Comparison of ENCODE assay signal across 33 cellular contexts in genomic region chr10:26022831-26023230, GRCh38.
DNase-seq lines count a peak whose midpoint lies in the region; ATAC-seq, FAIRE-seq and TF ChIP-seq lines count a peak whose summit lies in the region.
"Had no signal": no experiment of that assay in that cellular context is flagged by ENCODE, and none has a peak within 500 bp of the region (broad histone marks: within the 10 kb centered on the region; RNA-seq: fewer than 3 reads in every experiment).

No MANE protein-coding gene starts in this region.

- H3K4me1 Mint-ChIP-seq in GM23338: peaks cover 40% of the 10 kb centered on the region
- H3K4me1 Mint-ChIP-seq: B cell; CD14-positive monocyte; CD4-positive, alpha-beta memory T cell; CD4-positive, CD25-positive, alpha-beta regulatory T cell; CD8-positive, alpha-beta memory T cell had no signal

- no peaks in the 10 kb centered on the region for H3K36me3 Mint-ChIP-seq in GM23338 (ENCODE audit: low read depth)
- H3K36me3 Mint-ChIP-seq: CD14-positive monocyte; CD4-positive, alpha-beta memory T cell; CD4-positive, CD25-positive, alpha-beta regulatory T cell; CD8-positive, alpha-beta memory T cell; CD8-positive, alpha-beta T cell had no signal

- no peak overlapping the region for H2AFZ ChIP-seq in GM23338

- no peaks in the 10 kb centered on the region for H3K27me3 Mint-ChIP-seq in GM23338 (ENCODE audit: insufficient read depth, low read depth, poor library complexity)
- H3K27me3 Mint-ChIP-seq: B cell; CD4-positive, alpha-beta memory T cell; CD4-positive, CD25-positive, alpha-beta regulatory T cell had no signal

- H3K27ac Mint-ChIP-seq in GM23338: no peak overlapping the region
- H3K27ac Mint-ChIP-seq: B cell; CD14-positive monocyte; CD4-positive, alpha-beta memory T cell; CD4-positive, alpha-beta T cell; CD4-positive, CD25-positive, alpha-beta regulatory T cell; CD8-positive, alpha-beta memory T cell; CD8-positive, alpha-beta T cell had no signal

- H3K79me2 ChIP-seq in GM23338 (replicated peaks; ENCODE audit: insufficient read depth): no peaks in the 10 kb centered on the region

- no peak for TF ChIP-seq CTCF in GM23338 (conservative IDR thresholded peaks at IDR 0.05; ENCODE audit: low read depth in 2 of 2)

- no peaks in the 10 kb centered on the region for H3F3A ChIP-seq in GM23338 (replicated peaks; ENCODE audit: low read depth)

- ATAC-seq in GM23338: no peak
- ATAC-seq: A549; CD8-positive, alpha-beta T cell had no signal

- peak; percentile 72 for FAIRE-seq in islet of Langerhans (lab: Jason Lieb, UNC)
- FAIRE-seq: A204.1, A549, D721Med had no signal

- H3K4me3 Mint-ChIP-seq in GM23338: no peak overlapping the region
- H3K4me3 Mint-ChIP-seq: B cell; CD14-positive monocyte; CD4-positive, alpha-beta memory T cell; CD4-positive, alpha-beta T cell; CD4-positive, CD25-positive, alpha-beta regulatory T cell; CD8-positive, alpha-beta memory T cell; CD8-positive, alpha-beta T cell had no signal

- H3K4me3 ChIP-seq in GM23338: no peak overlapping the region
- H3K4me3 ChIP-seq: A549; BLaER1; BLaER1 treated with 17β-estradiol and CSF1 and Interleukin-3, amounts not matched to agents 10 nM and 100 nM had no signal

- H3K4me2 ChIP-seq in GM23338: peak overlapping the region; percentile 29; the same call in 1 of the 2 replicates
- H3K4me2 ChIP-seq: A549; BLaER1; BLaER1 treated with 17β-estradiol and CSF1 and Interleukin-3, amounts not matched to agents 10 nM and 100 nM had no signal

- DNase-seq in GM23338 (ENCODE audit: low spot score) (no peak), NCI-H2081 treated with DMSO at 0.1 percent for 48 hours (lab: John Stamatoyannopoulos, UW) (no peak), HUDEP-2 (lab: John Stamatoyannopoulos, UW; ENCODE audit: unreplicated experiment in 76 of 76) (no peak)
- DNase-seq: 8988T; ACHN; AML-193; BE2C; C1 segment of cervical spinal cord; Caco-2; Calu3; CD4-positive, alpha-beta memory T cell; CD4-positive, alpha-beta T cell; CD4-positive, CD25-positive, alpha-beta regulatory T cell; CD8-positive, alpha-beta memory T cell; CD8-positive, alpha-beta T cell; COR-L47; DMS 273 treated with DMSO at 0.1 percent for 48 hours; DMS153; DMS53; DMS79; DMS79 treated with DMSO at 0.1 percent for 48 hours; DND-41; EL had no signal

- H4K20me1 ChIP-seq in GM23338 (replicated peaks; ENCODE audit: insufficient read depth): no peaks in the 10 kb centered on the region
- H4K20me1 ChIP-seq: BLaER1; BLaER1 treated with 17β-estradiol and CSF1 and Interleukin-3, amounts not matched to agents 10 nM and 100 nM had no signal

- no peaks in the 10 kb centered on the region for H3K36me3 ChIP-seq in GM23338 (ENCODE audit: insufficient read depth)
- H3K36me3 ChIP-seq: BE2C; BLaER1; BLaER1 treated with 17β-estradiol and CSF1 and Interleukin-3, amounts not matched to agents 10 nM and 100 nM had no signal

- peaks cover 28% of the 10 kb centered on the region for H3K4me1 ChIP-seq in GM23338 (ENCODE audit: insufficient read depth)
- H3K4me1 ChIP-seq: A549; BE2C; BLaER1; BLaER1 treated with 17β-estradiol and CSF1 and Interleukin-3, amounts not matched to agents 10 nM and 100 nM; Caco-2 had no signal

- no peak overlapping the region for H3K27ac ChIP-seq in GM23338 (ENCODE audit: low read depth)
- H3K27ac ChIP-seq: 22Rv1; A549; BLaER1; BLaER1 treated with 17β-estradiol and CSF1 and Interleukin-3, amounts not matched to agents 10 nM and 100 nM; C4-2B had no signal

- H3K27me3 ChIP-seq in GM23338 (ENCODE audit: insufficient read depth): no peaks in the 10 kb centered on the region
- H3K27me3 ChIP-seq: BE2C; BLaER1; BLaER1 treated with 17β-estradiol and CSF1 and Interleukin-3, amounts not matched to agents 10 nM and 100 nM had no signal

- no peaks in the 10 kb centered on the region for H3K9me2 ChIP-seq in GM23338 (ENCODE audit: insufficient read depth)

- no peaks in the 10 kb centered on the region for H3K9me3 Mint-ChIP-seq in GM23338
- H3K9me3 Mint-ChIP-seq: CD4-positive, alpha-beta memory T cell; CD4-positive, alpha-beta T cell; CD8-positive, alpha-beta T cell had no signal

TF ChIP-seq in GM23338, 12 proteins besides CTCF, POLR2A, EP300 and RAD21:
- TF ChIP-seq ZNF462 (CRISPR knock-in tag; IDR thresholded peaks at IDR 0.05): no peak
